Comparison of ENCODE assay signal across 10 cellular contexts in genomic region chr18:74234326-74235171, GRCh38. TPM values are rescaled to one million over a fixed set of nuclear protein-coding genes. Genes with fewer than 3 reads are reported as not detected.
DNase-seq lines count a peak whose midpoint lies in the region; FAIRE-seq and TF ChIP-seq lines count a peak whose summit lies in the region.
"Had no signal": no experiment of that assay in that cellular context is flagged by ENCODE, and none has a peak within 500 bp of the region (broad histone marks: within the 10 kb centered on the region; RNA-seq: fewer than 3 reads in every experiment).

No MANE protein-coding gene starts in this region.

- no peaks in the 10 kb centered on the region for H3K9me3 ChIP-seq in stomach

- TF ChIP-seq CTCF in stomach (IDR thresholded peaks at IDR 0.05) (no peak), GM10266 (IDR thresholded peaks at IDR 0.05; ENCODE audit: control insufficient read depth, insufficient read depth, low read depth, missing control alignments) (no peak)

- intact Hi-C loops in stomach (cut with DNase I; ENCODE audit: low total_unique reads) = no loop called here

- H3K27ac ChIP-seq in stomach = peak overlapping the region; percentile 86 to 96 (median 90)
- H3K27ac ChIP-seq: WERI-Rb-1 had no signal

- no peak for TF ChIP-seq EP300 in stomach (IDR thresholded peaks at IDR 0.05)

- 40 to 53% (median 43%) methylated on average over 10 of the region's 10 CpGs for WGBS in stomach, 5 donors

- H3K4me3 ChIP-seq in stomach = no peak overlapping the region

- DNase-seq in HT1080 (ENCODE audit: low read depth) (peak; percentile 43), brain pericyte (ENCODE audit: low read depth, low spot score) (peak; percentile 66), kidney glomerular epithelial cell (lab: John Stamatoyannopoulos, UW) (peak; percentile 92), stomach (peak; percentile 44), frontal cortex (ENCODE audit: low spot score in 2 of 2) (no peak), urothelium cell line (ENCODE audit: low spot score) (no peak), GM10266 (ENCODE audit: extremely low spot score) (no peak), NCI-H1105 (lab: John Stamatoyannopoulos, UW) (no peak)
- DNase-seq: NCI-H1105 treated with DMSO at 0.1 percent for 48 hours, WERI-Rb-1 had no signal

- FAIRE-seq in frontal cortex (lab: Jason Lieb, UNC) (no peak), urothelium cell line (lab: Jason Lieb, UNC) (no peak)

- TF ChIP-seq POLR2A in stomach (IDR thresholded peaks at IDR 0.05) = no peak

- H3K4me1 ChIP-seq in stomach = peaks cover 24 to 55% (median 37%) of the 10 kb centered on the region in 4 donors

- H3K27me3 ChIP-seq in stomach = no peaks in the 10 kb centered on the region

- H3K36me3 ChIP-seq in stomach = no peaks in the 10 kb centered on the region
- H3K36me3 ChIP-seq: WERI-Rb-1 had no signal

RNA-seq across cellular contexts. Expression of gene CYB5A, which starts 57.2 kb away (rescaled TPM):
- 24.2 and 37.6 TPM in 2 replicates for total RNA-seq in HT1080 (2014; rRNA removed; shearing (Covaris generic))
- 20.8 and 24.9 TPM in 2 replicates for polyA plus RNA-seq in HT1080 (2015; cell fraction: cytosol; rRNA removed)
- polyA plus RNA-seq in HT1080 (2015; cell fraction: nucleus; rRNA removed) = 7.6 and 10.2 TPM in 2 replicates
- total RNA-seq in stomach (100 to 1,000 TPM in 3 of 5 donors, 10 to 100 TPM in 2; 75.9 to 116 (median 101) TPM), frontal cortex (9.0 TPM)
- polyA plus RNA-seq in stomach = 100 to 1,000 TPM; 186 to 450 (median 314) TPM

Comparison
In these comparisons a context has a peak if more than half of its experiments do, and no peak if none do; other contexts are left out.
1. DNase-seq: peak in HT1080 (single experiment), brain pericyte (single experiment), kidney glomerular epithelial cell (single experiment) and stomach (single experiment); none in frontal cortex (0 of 2), urothelium cell line (single experiment), GM10266 (single experiment) and NCI-H1105 (single experiment).